In genomic region chr3:86869536-86869935, GRCh38 we compare ENCODE assay signal across 18 cellular contexts.
"Had no signal": no experiment of that assay in that cellular context is flagged by ENCODE, and none has a peak within 500 bp of the region (broad histone marks: within the 10 kb centered on the region; RNA-seq: fewer than 3 reads in every experiment).

No MANE protein-coding gene starts in this region.

- H3K27me3 ChIP-seq: cardiac muscle cell, esophagus squamous epithelium, hepatocyte had no signal

- H3K4me3 Mint-ChIP-seq: activated CD4-positive, alpha-beta T cell treated with anti-CD3 and anti-CD28 coated beads for 36 hours; activated naive CD8-positive, alpha-beta T cell; stimulated activated naive B cell treated with anti-CD40 and anti-IgM and Interleukin-4, amounts not matched to agents 10 μg/mL and 1 μg/mL and 100 μg/mL, for 72 hours; T-helper 2 cell treated with Interferon-gamma antibody and Interleukin-4, amounts not matched to agents 5 μg/mL and 100 μg/mL, for 36 hours; WTC11 had no signal

- H3K27me3 Mint-ChIP-seq: activated CD4-positive, alpha-beta T cell treated with anti-CD3 and anti-CD28 coated beads for 36 hours; activated naive CD8-positive, alpha-beta T cell; stimulated activated naive B cell treated with anti-CD40 and anti-IgM and Interleukin-4, amounts not matched to agents 10 μg/mL and 1 μg/mL and 100 μg/mL, for 72 hours had no signal

- H3K4me3 ChIP-seq: cardiac muscle cell, esophagus squamous epithelium, hepatocyte, lower lobe of right lung, thoracic aorta had no signal

- H3K36me3 Mint-ChIP-seq: activated naive CD8-positive, alpha-beta T cell; stimulated activated naive B cell treated with anti-CD40 and anti-IgM and Interleukin-4, amounts not matched to agents 10 μg/mL and 1 μg/mL and 100 μg/mL, for 72 hours had no signal

- H3K4me2 ChIP-seq: hepatocyte had no signal

- DNase-seq: activated CD4-positive, alpha-beta T cell treated with anti-CD3 and anti-CD28 coated beads for 36 hours; activated CD4-positive, alpha-beta T cell treated with anti-CD3 and anti-CD28 coated beads, Interleukin-2, amount 50 U/mL, for 48 hours; dermis blood vessel endothelial cell; effector memory CD4-positive, alpha-beta T cell; esophagus squamous epithelium; islet precursor cell; left colon; lower lobe of right lung; midbrain; posterior cingulate gyrus; retina; stimulated activated naive B cell treated with anti-CD40 and anti-IgM and Interleukin-4, amounts not matched to agents 10 μg/mL and 1 μg/mL and 100 μg/mL, for 72 hours had no signal

- H3K27ac Mint-ChIP-seq: activated CD4-positive, alpha-beta T cell treated with anti-CD3 and anti-CD28 coated beads for 36 hours; activated naive CD8-positive, alpha-beta T cell; stimulated activated naive B cell treated with anti-CD40 and anti-IgM and Interleukin-4, amounts not matched to agents 10 μg/mL and 1 μg/mL and 100 μg/mL, for 72 hours; T-helper 2 cell treated with Interferon-gamma antibody and Interleukin-4, amounts not matched to agents 5 μg/mL and 100 μg/mL, for 36 hours; WTC11 had no signal

- H3K27ac ChIP-seq: cardiac muscle cell, esophagus squamous epithelium, hepatocyte, lower lobe of right lung, thoracic aorta had no signal

- H2AFZ ChIP-seq: hepatocyte had no signal

- ATAC-seq: activated CD4-positive, alpha-beta T cell treated with anti-CD3 and anti-CD28 coated beads for 36 hours; left colon; lower lobe of right lung; stimulated activated naive B cell treated with anti-CD40 and anti-IgM and Interleukin-4, amounts not matched to agents 10 μg/mL and 1 μg/mL and 100 μg/mL, for 72 hours; WTC11 had no signal

- H3K9me3 ChIP-seq: esophagus squamous epithelium, thoracic aorta had no signal

- H3K4me1 ChIP-seq: esophagus squamous epithelium, lower lobe of right lung had no signal

- H3K79me2 ChIP-seq: hepatocyte had no signal

- H3K36me3 ChIP-seq: cardiac muscle cell, esophagus squamous epithelium, lower lobe of right lung, thoracic aorta had no signal

- H3K4me1 Mint-ChIP-seq: activated CD4-positive, alpha-beta T cell treated with anti-CD3 and anti-CD28 coated beads for 36 hours; stimulated activated naive B cell treated with anti-CD40 and anti-IgM and Interleukin-4, amounts not matched to agents 10 μg/mL and 1 μg/mL and 100 μg/mL, for 72 hours; WTC11 had no signal
